9 cellular contexts compared by ENCODE assay signal in the genomic region with DNA sequence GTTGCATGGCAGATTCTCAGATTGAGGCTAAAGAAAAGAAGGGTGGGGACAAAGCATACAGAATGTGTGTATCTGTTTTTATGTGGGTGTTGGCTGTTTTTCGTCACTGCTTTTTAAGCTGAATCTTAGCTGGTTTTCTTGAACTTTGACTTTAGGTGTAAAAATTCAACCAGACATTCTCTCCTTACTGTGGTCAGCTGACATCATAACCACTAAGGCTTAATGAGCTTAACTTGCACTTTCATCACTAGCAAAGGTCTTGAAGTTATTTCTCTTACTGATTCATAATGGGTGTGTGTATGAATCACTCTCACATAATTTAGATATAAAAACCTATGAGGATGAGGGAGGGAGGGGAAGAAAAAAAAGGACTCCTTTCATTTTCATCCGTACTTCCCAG. TPM values are rescaled to one million over a fixed set of nuclear protein-coding genes. Genes with fewer than 3 reads are reported as not detected.
A peak's percentile ranks its signal among the peaks of the same experiment; 100 is the strongest.
DNase-seq lines count a peak whose midpoint lies in the region; ATAC-seq and TF ChIP-seq lines count a peak whose summit lies in the region.
"Had no signal": no experiment of that assay in that cellular context is flagged by ENCODE, and none has a peak within 500 bp of the region (broad histone marks: within the 10 kb centered on the region; RNA-seq: fewer than 3 reads in every experiment).

No MANE protein-coding gene starts in this region.

- no peak for DNase-seq in activated CD8-positive, alpha-beta memory T cell treated with anti-CD3 and anti-CD28 coated beads, Interleukin-2, amount 10 ng/mL, durations not matched to agents 7 days and 5 days
- no peak for DNase-seq in activated CD8-positive, alpha-beta memory T cell treated with anti-CD3 and anti-CD28 coated beads for 24 hours
- no peak for DNase-seq in activated CD4-positive, alpha-beta memory T cell treated with anti-CD3 and anti-CD28 coated beads, Interleukin-2, amount 10 ng/mL, durations not matched to agents 7 days and 5 days
- DNase-seq in stromal cell of bone marrow (ENCODE audit: low read depth) (peak; percentile 92), D341Med (ENCODE audit: low spot score) (no peak), amygdala (lab: John Stamatoyannopoulos, UW) (no peak)

- H3K4me3 Mint-ChIP-seq in activated CD8-positive, alpha-beta memory T cell treated with anti-CD3 and anti-CD28 coated beads, Interleukin-2, amount 10 ng/mL, durations not matched to agents 7 days and 5 days = no peak overlapping the region
- peak overlapping the region; percentile 7 for H3K4me3 Mint-ChIP-seq in activated CD4-positive, alpha-beta memory T cell treated with anti-CD3 and anti-CD28 coated beads, Interleukin-2, amount 10 ng/mL, durations not matched to agents 7 days and 5 days

- no peaks in the 10 kb centered on the region for H3K9me3 ChIP-seq in gastroesophageal sphincter

- POLR2A ChIA-PET in activated CD4-positive, alpha-beta memory T cell treated with anti-CD3 and anti-CD28 coated beads, Interleukin-2, amount 10 ng/mL, durations not matched to agents 7 days and 5 days (lab: Charles Lee) = interaction anchor here (0.7 to 3.1 kb wide), 11 partner anchors 11 to 183 kb away, joined by 3 to 20 read pairs (median 5); partner anchors contain the start of genes CASC3, RARA and WIPF2

- WGBS in gastroesophageal sphincter (ENCODE audit: low coverage in 1 of 2), 2 donors = 30 to 38% methylated on average over 2 of the region's 2 CpGs

- H3K36me3 ChIP-seq in gastroesophageal sphincter = peaks cover 0 to 37% of the 10 kb centered on the region in 2 donors

- H3K4me1 ChIP-seq in gastroesophageal sphincter = peaks cover 0 to 34% (median 5%) of the 10 kb centered on the region in 3 donors

- H3K4me1 Mint-ChIP-seq in activated CD8-positive, alpha-beta memory T cell treated with anti-CD3 and anti-CD28 coated beads, Interleukin-2, amount 10 ng/mL, durations not matched to agents 7 days and 5 days = peaks cover 53% of the 10 kb centered on the region
- peaks cover 60% of the 10 kb centered on the region for H3K4me1 Mint-ChIP-seq in activated CD4-positive, alpha-beta memory T cell treated with anti-CD3 and anti-CD28 coated beads, Interleukin-2, amount 10 ng/mL, durations not matched to agents 7 days and 5 days

- H3K4me3 ChIP-seq in gastroesophageal sphincter = no peak overlapping the region
- H3K4me3 ChIP-seq: lung had no signal

- no peaks in the 10 kb centered on the region for H3K27me3 Mint-ChIP-seq in activated CD8-positive, alpha-beta memory T cell treated with anti-CD3 and anti-CD28 coated beads, Interleukin-2, amount 10 ng/mL, durations not matched to agents 7 days and 5 days
- H3K27me3 Mint-ChIP-seq in activated CD4-positive, alpha-beta memory T cell treated with anti-CD3 and anti-CD28 coated beads, Interleukin-2, amount 10 ng/mL, durations not matched to agents 7 days and 5 days = no peaks in the 10 kb centered on the region

- H3K36me3 Mint-ChIP-seq in activated CD8-positive, alpha-beta memory T cell treated with anti-CD3 and anti-CD28 coated beads, Interleukin-2, amount 10 ng/mL, durations not matched to agents 7 days and 5 days = peaks cover 25% of the 10 kb centered on the region
- H3K36me3 Mint-ChIP-seq in activated CD4-positive, alpha-beta memory T cell treated with anti-CD3 and anti-CD28 coated beads, Interleukin-2, amount 10 ng/mL, durations not matched to agents 7 days and 5 days (ENCODE audit: low read depth) = peaks cover 38% of the 10 kb centered on the region

- CTCF ChIA-PET in activated CD8-positive, alpha-beta memory T cell treated with anti-CD3 and anti-CD28 coated beads, Interleukin-2, amount 10 ng/mL, durations not matched to agents 7 days and 5 days (lab: Charles Lee) = interaction anchor here (0.9 to 3.6 kb wide), 13 partner anchors 10 to 277 kb away, joined by 3 to 15 read pairs (median 5); no protein-coding TSS in a partner anchor
- CTCF ChIA-PET in activated CD4-positive, alpha-beta memory T cell treated with anti-CD3 and anti-CD28 coated beads, Interleukin-2, amount 10 ng/mL, durations not matched to agents 7 days and 5 days (lab: Charles Lee) = interaction anchor here (0.7 to 2.7 kb wide), 12 partner anchors 16 to 270 kb away, joined by 3 to 16 read pairs (median 4); partner anchors contain the start of genes TOP2A and WIPF2

- H3K9me3 Mint-ChIP-seq in activated CD8-positive, alpha-beta memory T cell treated with anti-CD3 and anti-CD28 coated beads, Interleukin-2, amount 10 ng/mL, durations not matched to agents 7 days and 5 days (ENCODE audit: low read depth) = no peaks in the 10 kb centered on the region
- H3K9me3 Mint-ChIP-seq in activated CD4-positive, alpha-beta memory T cell treated with anti-CD3 and anti-CD28 coated beads, Interleukin-2, amount 10 ng/mL, durations not matched to agents 7 days and 5 days = no peaks in the 10 kb centered on the region

- ATAC-seq in activated CD8-positive, alpha-beta memory T cell treated with anti-CD3 and anti-CD28 coated beads, Interleukin-2, amount 10 ng/mL, durations not matched to agents 7 days and 5 days = peak; percentile 7
- ATAC-seq in gastroesophageal sphincter (no peak), GM21723 (IDR thresholded peaks at IDR 0.05; ENCODE audit: unreplicated experiment) (no peak)

- H3K27me3 ChIP-seq in gastroesophageal sphincter = no peaks in the 10 kb centered on the region

- no peak for TF ChIP-seq CTCF in gastroesophageal sphincter (IDR thresholded peaks at IDR 0.05)

- TF ChIP-seq EP300 in gastroesophageal sphincter (IDR thresholded peaks at IDR 0.05) = no peak

- H3K27ac Mint-ChIP-seq in activated CD8-positive, alpha-beta memory T cell treated with anti-CD3 and anti-CD28 coated beads, Interleukin-2, amount 10 ng/mL, durations not matched to agents 7 days and 5 days = peak overlapping the region; percentile 83
- peak overlapping the region; percentile 76 for H3K27ac Mint-ChIP-seq in activated CD4-positive, alpha-beta memory T cell treated with anti-CD3 and anti-CD28 coated beads, Interleukin-2, amount 10 ng/mL, durations not matched to agents 7 days and 5 days

- no peak for TF ChIP-seq POLR2A in gastroesophageal sphincter (IDR thresholded peaks at IDR 0.05)

- peak overlapping the region in 3 of 4 donors; percentile 43 to 73 (median 64) for H3K27ac ChIP-seq in gastroesophageal sphincter

RNA-seq across cellular contexts. Expression of gene CDC6, which starts 4.0 kb away (rescaled TPM):
- total RNA-seq in activated CD8-positive, alpha-beta memory T cell treated with anti-CD3 and anti-CD28 coated beads, Interleukin-2, amount 10 ng/mL, durations not matched to agents 7 days and 5 days = 100 to 1,000 TPM; 109 to 111 TPM
- total RNA-seq in activated CD4-positive, alpha-beta memory T cell treated with anti-CD3 and anti-CD28 coated beads, Interleukin-2, amount 10 ng/mL, durations not matched to agents 7 days and 5 days = 10 to 100 TPM; 67.5 to 69.9 TPM
- 1 to 10 TPM in 2 of 4 donors, under 1 TPM in 1, not detected in 1; 0.54 to 2.2 (median 1.2) TPM for total RNA-seq in gastroesophageal sphincter

RNA-seq across cellular contexts. Expression of gene RARA, which starts 25.3 kb away (rescaled TPM):
- total RNA-seq in activated CD8-positive, alpha-beta memory T cell treated with anti-CD3 and anti-CD28 coated beads, Interleukin-2, amount 10 ng/mL, durations not matched to agents 7 days and 5 days = 10 to 100 TPM; 29.9 to 39.5 TPM
- 10 to 100 TPM; 65.2 to 65.5 TPM for total RNA-seq in activated CD4-positive, alpha-beta memory T cell treated with anti-CD3 and anti-CD28 coated beads, Interleukin-2, amount 10 ng/mL, durations not matched to agents 7 days and 5 days
- 10 to 100 TPM; 18.5 to 41.8 (median 28.5) TPM for total RNA-seq in gastroesophageal sphincter

Comparison
In these comparisons a context has a peak if more than half of its experiments do, and no peak if none do; other contexts are left out.
1. RNA of gene CDC6, which starts 4.0 kb away (total RNA-seq): 109 to 111 TPM in activated CD8-positive, alpha-beta memory T cell treated with anti-CD3 and anti-CD28 coated beads, Interleukin-2, amount 10 ng/mL, durations not matched to agents 7 days and 5 days and 67.5 to 69.9 TPM in activated CD4-positive, alpha-beta memory T cell treated with anti-CD3 and anti-CD28 coated beads, Interleukin-2, amount 10 ng/mL, durations not matched to agents 7 days and 5 days; 0.54 to 2.2 TPM in gastroesophageal sphincter; every median in the first group is over 10 times any median in the second.